Comparison of ENCODE assay signal across 1 cellular context in genomic region chr17:41786227-41787020, GRCh38.
TF ChIP-seq lines count a peak whose summit lies in the region.

TSS of gene JUP (minus strand) at chr17:41786711. CDS start at chr17:41771854, 14,857 bp downstream.

TF ChIP-seq in HepG2, 621 proteins besides CTCF, POLR2A, EP300 and RAD21 (continued from another document and continues in another):
- no peak for TF ChIP-seq TRIM22 (IDR thresholded peaks at IDR 0.05)
- no peak; the same call in 1 of the 2 replicates for TF ChIP-seq ZBTB39 (CRISPR knock-in tag; IDR thresholded peaks at IDR 0.05)
- TF ChIP-seq ZNF768 (CRISPR knock-in tag; IDR thresholded peaks at IDR 0.05) = peak; percentile 63; the same call in 1 of the 2 replicates
- TF ChIP-seq MYC (CRISPR knock-in tag; IDR thresholded peaks at IDR 0.05; ENCODE audit: borderline replicate concordance) = peak; percentile 61; the same call in 1 of the 2 replicates
- TF ChIP-seq ZZZ3 (CRISPR knock-in tag; IDR thresholded peaks at IDR 0.05; ENCODE audit: borderline replicate concordance) = no peak
- peak; percentile 5; the same call in 1 of the 2 replicates for TF ChIP-seq RARA (CRISPR knock-in tag; IDR thresholded peaks at IDR 0.05)
- TF ChIP-seq ZBTB21 (CRISPR knock-in tag; IDR thresholded peaks at IDR 0.05) = no peak
- no peak for TF ChIP-seq ZNF646 (CRISPR knock-in tag; IDR thresholded peaks at IDR 0.05)
- no peak for TF ChIP-seq ZNF629 (CRISPR knock-in tag; conservative IDR thresholded peaks at IDR 0.05)
- no peak for TF ChIP-seq NONO (IDR thresholded peaks at IDR 0.05)
- peak; percentile 45; the same call in 1 of the 2 replicates for TF ChIP-seq NONO (CRISPR knock-in tag; conservative IDR thresholded peaks at IDR 0.05)
- peak; percentile 97 for TF ChIP-seq POGK (CRISPR knock-in tag; conservative IDR thresholded peaks at IDR 0.05)
- TF ChIP-seq ZGPAT (CRISPR knock-in tag; IDR thresholded peaks at IDR 0.05) = peak; percentile 85
- TF ChIP-seq ZBTB49 (CRISPR knock-in tag; IDR thresholded peaks at IDR 0.05; ENCODE audit: borderline replicate concordance) = no peak
- TF ChIP-seq RELA (CRISPR knock-in tag; IDR thresholded peaks at IDR 0.05) = 0 out of 2 replicates have a peak, but pooled peaks have one; percentile 30
- peak; percentile 76; the same call in 1 of the 2 replicates for TF ChIP-seq ESRRA (CRISPR knock-in tag; IDR thresholded peaks at IDR 0.05; ENCODE audit: low read depth)
- peak; percentile 72 for TF ChIP-seq ASH2L (IDR thresholded peaks at IDR 0.05; ENCODE audit: insufficient read length, low read depth, low read length)
- peak; percentile 97 for TF ChIP-seq SP2 (CRISPR knock-in tag; IDR thresholded peaks at IDR 0.05)
- peak; percentile 94 to 96 for TF ChIP-seq HMGXB4 (CRISPR knock-in tag; IDR thresholded peaks at IDR 0.05; ENCODE audit: borderline replicate concordance in 1 of 2, low read depth in 1 of 2)
- TF ChIP-seq SPEN (CRISPR knock-in tag; IDR thresholded peaks at IDR 0.05; ENCODE audit: low read depth) = peak; percentile 62; the same call in 1 of the 2 replicates
- peak; percentile 53 for TF ChIP-seq STAG1 (CRISPR knock-in tag; IDR thresholded peaks at IDR 0.05)
- TF ChIP-seq XRCC5 (optimal IDR thresholded peaks at IDR 0.05; ENCODE audit: low read length) = peak; percentile 72
- TF ChIP-seq HCFC1 (IDR thresholded peaks at IDR 0.05; ENCODE audit: low read depth, low read length) = no peak
- no peak for TF ChIP-seq ZNF720 (CRISPR knock-in tag; IDR thresholded peaks at IDR 0.05)
- TF ChIP-seq ZNF549 (CRISPR knock-in tag; IDR thresholded peaks at IDR 0.05) = peak; percentile 72
- peak; percentile 79 for TF ChIP-seq ZMYM4 (CRISPR knock-in tag; IDR thresholded peaks at IDR 0.05)
- no peak for TF ChIP-seq NFE2L2 (IDR thresholded peaks at IDR 0.05; ENCODE audit: low read length)
- no peak for TF ChIP-seq TEAD2 (CRISPR knock-in tag; IDR thresholded peaks at IDR 0.05)
- peak; percentile 19 for TF ChIP-seq RXRA (CRISPR knock-in tag; IDR thresholded peaks at IDR 0.05)
- TF ChIP-seq ZNF574 (CRISPR knock-in tag; IDR thresholded peaks at IDR 0.05) = peak; percentile 78
- TF ChIP-seq IKZF5 (CRISPR knock-in tag; IDR thresholded peaks at IDR 0.05) = peak; percentile 64; the same call in 1 of the 2 replicates
- peak; percentile 73 for TF ChIP-seq ZNF605 (CRISPR knock-in tag; IDR thresholded peaks at IDR 0.05)
- peak; percentile 79; the same call in 1 of the 2 replicates for TF ChIP-seq ZFYVE20 (CRISPR knock-in tag; IDR thresholded peaks at IDR 0.05; ENCODE audit: borderline replicate concordance, low read depth)
- peak; percentile 80; the same call in 1 of the 2 replicates for TF ChIP-seq NFKB2 (CRISPR knock-in tag; IDR thresholded peaks at IDR 0.05; ENCODE audit: borderline replicate concordance)
